25 cellular contexts compared by ENCODE assay signal in genomic region chr1:224859651-224860050, GRCh38.
A peak's percentile ranks its signal among the peaks of the same experiment; 100 is the strongest.
DNase-seq lines count a peak whose midpoint lies in the region; ATAC-seq, FAIRE-seq and TF ChIP-seq lines count a peak whose summit lies in the region.
"Had no signal": no experiment of that assay in that cellular context is flagged by ENCODE, and none has a peak within 500 bp of the region (broad histone marks: within the 10 kb centered on the region; RNA-seq: fewer than 3 reads in every experiment).

No MANE protein-coding gene starts in this region.

- no peak overlapping the region for H3K4me3 Mint-ChIP-seq in activated T-cell treated with anti-CD3 and anti-CD28 coated beads, Interleukin-2, amount 50 U/mL, for 72 hours
- H3K4me3 Mint-ChIP-seq: CD4-positive, alpha-beta memory T cell had no signal

- no peaks in the 10 kb centered on the region for H3K9me3 Mint-ChIP-seq in activated T-cell treated with anti-CD3 and anti-CD28 coated beads, Interleukin-2, amount 50 U/mL, for 72 hours

- FAIRE-seq in bronchial epithelial cell (lab: Jason Lieb, UNC): no peak
- FAIRE-seq: G401.6, HepG2 had no signal

- H3K36me3 Mint-ChIP-seq in activated T-cell treated with anti-CD3 and anti-CD28 coated beads, Interleukin-2, amount 50 U/mL, for 72 hours (ENCODE audit: insufficient read depth in 2 of 2): peaks cover 0 to 3% of the 10 kb centered on the region in 2 donors
- H3K36me3 Mint-ChIP-seq: CD4-positive, alpha-beta memory T cell had no signal

- peak; percentile 22 to 52 for ATAC-seq in activated T-cell treated with anti-CD3 and anti-CD28 coated beads, Interleukin-2, amount 50 U/mL, for 72 hours (replicated peaks in 1 of 2)
- ATAC-seq: HepG2, Right ventricle myocardium inferior, SK-N-SH treated with all-trans-retinoic acid at 6 μM for 48 hours had no signal

- no peaks in the 10 kb centered on the region for H3K4me1 Mint-ChIP-seq in activated T-cell treated with anti-CD3 and anti-CD28 coated beads, Interleukin-2, amount 50 U/mL, for 72 hours (ENCODE audit: low read depth)
- H3K4me1 Mint-ChIP-seq: CD4-positive, alpha-beta memory T cell had no signal

- no peak overlapping the region for H3K27ac Mint-ChIP-seq in activated T-cell treated with anti-CD3 and anti-CD28 coated beads, Interleukin-2, amount 50 U/mL, for 72 hours
- H3K27ac Mint-ChIP-seq: CD4-positive, alpha-beta memory T cell had no signal

- peaks cover 18% of the 10 kb centered on the region for H3K27me3 Mint-ChIP-seq in activated T-cell treated with anti-CD3 and anti-CD28 coated beads, Interleukin-2, amount 50 U/mL, for 72 hours (ENCODE audit: low read depth)

- TF ChIP-seq CTCF in bronchial epithelial cell (IDR thresholded peaks at IDR 0.05; ENCODE audit: insufficient read depth, low read length, severe bottlenecking): no peak

- no peaks in the 10 kb centered on the region for H3K36me3 ChIP-seq in bronchial epithelial cell (ENCODE audit: control insufficient read depth, insufficient read depth, low read length)
- H3K36me3 ChIP-seq: SJCRH30 had no signal

- H3K27me3 ChIP-seq in bronchial epithelial cell (ENCODE audit: control insufficient read depth, insufficient read depth, low read length): no peaks in the 10 kb centered on the region

- H3K4me3 ChIP-seq in bronchial epithelial cell (ENCODE audit: low read depth, low read length): no peak overlapping the region
- H3K4me3 ChIP-seq: PC-9, SJCRH30 had no signal

- DNase-seq in activated T-cell treated with anti-CD3 and anti-CD28 coated beads, Interleukin-2, amount 50 U/mL, for 72 hours: peak in 1 of 2 donors; percentile 10
- DNase-seq in activated T-cell treated with anti-CD3 and anti-CD28 coated beads for 4 hours (no peak), NCI-H526 treated with DMSO at 0.1 percent for 48 hours (lab: John Stamatoyannopoulos, UW) (peak; percentile 9), bronchial epithelial cell (ENCODE audit: low read depth) (peak; percentile 11), 8988T (no peak), NOMO-1 treated with DMSO at 0.1 percent for 48 hours (lab: John Stamatoyannopoulos, UW; ENCODE audit: unreplicated experiment) (no peak)
- peak; percentile 25 for DNase-seq in stimulated activated CD8-positive, alpha-beta memory T cell treated with anti-CD3 and anti-CD28 coated beads, Interleukin-4, amount 100 ng/mL, for 48 hours
- DNase-seq: C1 segment of cervical spinal cord; Caco-2; CD4-positive, alpha-beta memory T cell; Karpas-422; NCI-H1092 treated with DMSO at 0.1 percent for 48 hours; NCI-H1436; NCI-H187; NCI-H2081 treated with DMSO at 0.1 percent for 48 hours; NCI-H2171; NCI-H226; NCI-H510A treated with DMSO at 0.1 percent for 48 hours; NCI-H774; PC-9; SJCRH30 had no signal

Comparison
In these comparisons a context has a peak if more than half of its experiments do, and no peak if none do; other contexts are left out.
1. DNase-seq: peak in NCI-H526 treated with DMSO at 0.1 percent for 48 hours (single experiment), bronchial epithelial cell (single experiment) and stimulated activated CD8-positive, alpha-beta memory T cell treated with anti-CD3 and anti-CD28 coated beads, Interleukin-4, amount 100 ng/mL, for 48 hours (single experiment); none in activated T-cell treated with anti-CD3 and anti-CD28 coated beads for 4 hours (single experiment), 8988T (single experiment) and NOMO-1 treated with DMSO at 0.1 percent for 48 hours (single experiment).